ENCODE assay signal across 1 cellular context in the genomic region with DNA sequence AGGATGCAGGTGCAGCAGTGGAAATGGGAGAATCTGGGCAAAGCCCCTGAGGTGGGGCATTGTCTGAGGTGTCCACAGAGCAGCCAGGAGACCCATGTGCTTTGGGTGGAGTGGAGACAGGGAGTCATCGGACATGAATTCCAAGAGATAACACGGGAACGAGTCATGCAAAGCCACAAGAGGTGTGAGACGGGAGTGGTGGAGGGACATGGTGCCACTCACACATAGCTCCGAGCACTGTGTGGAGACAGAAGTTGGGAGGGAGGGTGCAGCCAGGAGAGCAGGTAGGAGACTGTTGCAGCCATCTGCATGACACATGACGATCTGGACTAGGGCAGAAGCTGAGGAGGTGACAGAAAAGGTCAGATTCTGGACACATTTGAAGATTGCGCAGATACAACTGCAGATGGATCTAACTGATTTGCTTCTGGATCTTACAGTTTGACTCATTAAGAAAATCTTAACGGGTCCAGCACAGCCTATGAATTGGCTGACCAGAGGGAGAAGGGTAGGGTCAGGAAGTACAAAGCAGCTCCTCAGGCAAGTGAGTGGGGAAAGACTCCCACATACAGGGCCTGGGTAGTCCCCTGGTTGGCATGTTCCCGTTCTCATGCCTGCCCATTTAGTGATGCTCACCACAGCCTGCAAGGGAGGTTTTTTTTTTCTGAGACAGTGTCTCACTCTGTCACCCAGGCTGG.
TF ChIP-seq lines count a peak whose summit lies in the region.

No MANE protein-coding gene starts in this region.

TF ChIP-seq in HepG2, 621 proteins besides CTCF, POLR2A, EP300 and RAD21 (continued from another document):
- TF ChIP-seq, protein P1, sequence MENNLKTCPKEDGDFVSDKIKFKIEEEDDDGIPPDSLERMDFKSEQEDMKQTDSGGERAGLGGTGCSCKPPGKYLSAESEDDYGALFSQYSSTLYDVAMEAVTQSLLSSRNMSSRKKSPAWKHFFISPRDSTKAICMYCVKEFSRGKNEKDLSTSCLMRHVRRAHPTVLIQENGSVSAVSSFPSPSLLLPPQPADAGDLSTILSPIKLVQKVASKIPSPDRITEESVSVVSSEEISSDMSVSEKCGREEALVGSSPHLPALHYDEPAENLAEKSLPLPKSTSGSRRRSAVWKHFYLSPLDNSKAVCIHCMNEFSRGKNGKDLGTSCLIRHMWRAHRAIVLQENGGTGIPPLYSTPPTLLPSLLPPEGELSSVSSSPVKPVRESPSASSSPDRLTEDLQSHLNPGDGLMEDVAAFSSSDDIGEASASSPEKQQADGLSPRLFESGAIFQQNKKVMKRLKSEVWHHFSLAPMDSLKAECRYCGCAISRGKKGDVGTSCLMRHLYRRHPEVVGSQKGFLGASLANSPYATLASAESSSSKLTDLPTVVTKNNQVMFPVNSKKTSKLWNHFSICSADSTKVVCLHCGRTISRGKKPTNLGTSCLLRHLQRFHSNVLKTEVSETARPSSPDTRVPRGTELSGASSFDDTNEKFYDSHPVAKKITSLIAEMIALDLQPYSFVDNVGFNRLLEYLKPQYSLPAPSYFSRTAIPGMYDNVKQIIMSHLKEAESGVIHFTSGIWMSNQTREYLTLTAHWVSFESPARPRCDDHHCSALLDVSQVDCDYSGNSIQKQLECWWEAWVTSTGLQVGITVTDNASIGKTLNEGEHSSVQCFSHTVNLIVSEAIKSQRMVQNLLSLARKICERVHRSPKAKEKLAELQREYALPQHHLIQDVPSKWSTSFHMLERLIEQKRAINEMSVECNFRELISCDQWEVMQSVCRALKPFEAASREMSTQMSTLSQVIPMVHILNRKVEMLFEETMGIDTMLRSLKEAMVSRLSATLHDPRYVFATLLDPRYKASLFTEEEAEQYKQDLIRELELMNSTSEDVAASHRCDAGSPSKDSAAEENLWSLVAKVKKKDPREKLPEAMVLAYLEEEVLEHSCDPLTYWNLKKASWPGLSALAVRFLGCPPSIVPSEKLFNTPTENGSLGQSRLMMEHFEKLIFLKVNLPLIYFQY (CRISPR knock-in tag; IDR thresholded peaks at IDR 0.05; ENCODE audit: borderline replicate concordance) = no peak
- no peak for TF ChIP-seq ATM (IDR thresholded peaks at IDR 0.05; ENCODE audit: borderline replicate concordance)
- TF ChIP-seq, protein P2, sequence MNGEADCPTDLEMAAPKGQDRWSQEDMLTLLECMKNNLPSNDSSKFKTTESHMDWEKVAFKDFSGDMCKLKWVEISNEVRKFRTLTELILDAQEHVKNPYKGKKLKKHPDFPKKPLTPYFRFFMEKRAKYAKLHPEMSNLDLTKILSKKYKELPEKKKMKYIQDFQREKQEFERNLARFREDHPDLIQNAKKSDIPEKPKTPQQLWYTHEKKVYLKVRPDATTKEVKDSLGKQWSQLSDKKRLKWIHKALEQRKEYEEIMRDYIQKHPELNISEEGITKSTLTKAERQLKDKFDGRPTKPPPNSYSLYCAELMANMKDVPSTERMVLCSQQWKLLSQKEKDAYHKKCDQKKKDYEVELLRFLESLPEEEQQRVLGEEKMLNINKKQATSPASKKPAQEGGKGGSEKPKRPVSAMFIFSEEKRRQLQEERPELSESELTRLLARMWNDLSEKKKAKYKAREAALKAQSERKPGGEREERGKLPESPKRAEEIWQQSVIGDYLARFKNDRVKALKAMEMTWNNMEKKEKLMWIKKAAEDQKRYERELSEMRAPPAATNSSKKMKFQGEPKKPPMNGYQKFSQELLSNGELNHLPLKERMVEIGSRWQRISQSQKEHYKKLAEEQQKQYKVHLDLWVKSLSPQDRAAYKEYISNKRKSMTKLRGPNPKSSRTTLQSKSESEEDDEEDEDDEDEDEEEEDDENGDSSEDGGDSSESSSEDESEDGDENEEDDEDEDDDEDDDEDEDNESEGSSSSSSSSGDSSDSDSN (CRISPR knock-in tag; IDR thresholded peaks at IDR 0.05) = no peak
- TF ChIP-seq MIER2 (CRISPR knock-in tag; IDR thresholded peaks at IDR 0.05) = no peak
- TF ChIP-seq PRMT3 (CRISPR knock-in tag; IDR thresholded peaks at IDR 0.05; ENCODE audit: borderline replicate concordance, low read depth) = no peak
- no peak for TF ChIP-seq ZNF235 (CRISPR knock-in tag; IDR thresholded peaks at IDR 0.05; ENCODE audit: borderline replicate concordance)
